27 cellular contexts compared by ENCODE assay signal in genomic region chr7:15822123-15822495, GRCh38.
"Had no signal": no experiment of that assay in that cellular context is flagged by ENCODE, and none has a peak within 500 bp of the region (broad histone marks: within the 10 kb centered on the region; RNA-seq: fewer than 3 reads in every experiment).

No MANE protein-coding gene starts in this region.

- H3K4me3 ChIP-seq: breast epithelium, hepatocyte, pancreas, prostate gland, spleen, suprapubic skin, transverse colon had no signal

- H3K27ac ChIP-seq: hepatocyte, pancreas, prostate gland, spleen, suprapubic skin, transverse colon, WERI-Rb-1 had no signal

- H3K4me2 ChIP-seq: hepatocyte had no signal

- DNase-seq: activated CD4-positive, alpha-beta T cell treated with anti-CD3 and anti-CD28 coated beads for 48 hours; activated CD4-positive, alpha-beta T cell treated with anti-CD3 and anti-CD28 coated beads, Interleukin-2, amount 50 U/mL, for 48 hours; activated CD8-positive, alpha-beta memory T cell treated with anti-CD3 and anti-CD28 coated beads for 24 hours; activated effector memory CD4-positive, alpha-beta T cell treated with anti-CD3 and anti-CD28 coated beads, Interleukin-2, amount 50 U/mL, for 16 hours; activated naive CD4-positive, alpha-beta T cell treated with anti-CD3 and anti-CD28 coated beads, Interleukin-2, amount 10 ng/mL, durations not matched to agents 7 days and 5 days; activated naive CD8-positive, alpha-beta T cell treated with anti-CD3 and anti-CD28 coated beads, Interleukin-2, amount 10 ng/mL, durations not matched to agents 7 days and 5 days; amygdala; central memory CD4-positive, alpha-beta T cell; foreskin melanocyte; islet precursor cell; mammary epithelial cell; midbrain; naive thymus-derived CD4-positive, alpha-beta T cell; nucleus accumbens; pancreas; spleen; stimulated activated naive CD4-positive, alpha-beta T cell; T-helper 17 cell; T1000; transverse colon; WERI-Rb-1 had no signal

- H3K27me3 ChIP-seq: breast epithelium, hepatocyte, pancreas, spleen, suprapubic skin, transverse colon had no signal

- H3K27ac Mint-ChIP-seq: activated naive CD4-positive, alpha-beta T cell treated with anti-CD3 and anti-CD28 coated beads, Interleukin-2, amount 10 ng/mL, durations not matched to agents 7 days and 5 days; activated naive CD8-positive, alpha-beta T cell treated with anti-CD3 and anti-CD28 coated beads, Interleukin-2, amount 10 ng/mL, durations not matched to agents 7 days and 5 days; dendritic cell treated with granulocyte-macrophage colony-stimulating factor and Interleukin-4, amounts not matched to agents 40 ng/mL and 50 ng/mL, for 4 days; naive thymus-derived CD4-positive, alpha-beta T cell; T-helper 17 cell had no signal

- H3K4me3 Mint-ChIP-seq: activated naive CD4-positive, alpha-beta T cell treated with anti-CD3 and anti-CD28 coated beads, Interleukin-2, amount 10 ng/mL, durations not matched to agents 7 days and 5 days; activated naive CD8-positive, alpha-beta T cell treated with anti-CD3 and anti-CD28 coated beads, Interleukin-2, amount 10 ng/mL, durations not matched to agents 7 days and 5 days; dendritic cell treated with granulocyte-macrophage colony-stimulating factor and Interleukin-4, amounts not matched to agents 40 ng/mL and 50 ng/mL, for 4 days; naive thymus-derived CD4-positive, alpha-beta T cell; T-helper 17 cell had no signal

- H3K9me3 ChIP-seq: breast epithelium, pancreas, prostate gland, spleen, suprapubic skin, transverse colon had no signal

- H3K4me1 ChIP-seq: breast epithelium, pancreas, prostate gland, spleen, suprapubic skin, transverse colon had no signal

- ATAC-seq: activated CD4-positive, CD25-positive, alpha-beta regulatory T cell treated with anti-CD3 and anti-CD28 coated beads, Interleukin-2, amount 50 U/mL, for 24 hours; naive thymus-derived CD4-positive, alpha-beta T cell; pancreas; T-helper 17 cell had no signal

- H3K36me3 Mint-ChIP-seq: activated naive CD4-positive, alpha-beta T cell treated with anti-CD3 and anti-CD28 coated beads, Interleukin-2, amount 10 ng/mL, durations not matched to agents 7 days and 5 days; activated naive CD8-positive, alpha-beta T cell treated with anti-CD3 and anti-CD28 coated beads, Interleukin-2, amount 10 ng/mL, durations not matched to agents 7 days and 5 days; naive thymus-derived CD4-positive, alpha-beta T cell had no signal

- H3K4me1 Mint-ChIP-seq: activated naive CD4-positive, alpha-beta T cell treated with anti-CD3 and anti-CD28 coated beads, Interleukin-2, amount 10 ng/mL, durations not matched to agents 7 days and 5 days; activated naive CD8-positive, alpha-beta T cell treated with anti-CD3 and anti-CD28 coated beads, Interleukin-2, amount 10 ng/mL, durations not matched to agents 7 days and 5 days; naive thymus-derived CD4-positive, alpha-beta T cell; T-helper 17 cell had no signal

- H3K9me3 Mint-ChIP-seq: dendritic cell treated with granulocyte-macrophage colony-stimulating factor and Interleukin-4, amounts not matched to agents 40 ng/mL and 50 ng/mL, for 4 days had no signal

- H3K36me3 ChIP-seq: breast epithelium, pancreas, prostate gland, spleen, suprapubic skin, transverse colon, WERI-Rb-1 had no signal

- H2AFZ ChIP-seq: hepatocyte had no signal

- H3K79me2 ChIP-seq: hepatocyte had no signal

- H3K27me3 Mint-ChIP-seq: activated naive CD4-positive, alpha-beta T cell treated with anti-CD3 and anti-CD28 coated beads, Interleukin-2, amount 10 ng/mL, durations not matched to agents 7 days and 5 days; activated naive CD8-positive, alpha-beta T cell treated with anti-CD3 and anti-CD28 coated beads, Interleukin-2, amount 10 ng/mL, durations not matched to agents 7 days and 5 days; dendritic cell treated with granulocyte-macrophage colony-stimulating factor and Interleukin-4, amounts not matched to agents 40 ng/mL and 50 ng/mL, for 4 days; naive thymus-derived CD4-positive, alpha-beta T cell; T-helper 17 cell had no signal
